Comparison of ENCODE assay signal across 8 cellular contexts in genomic region chr17:60720763-60721531, GRCh38. TPM values are rescaled to one million over a fixed set of nuclear protein-coding genes. Genes with fewer than 3 reads are reported as not detected.
DNase-seq lines count a peak whose midpoint lies in the region; ATAC-seq and TF ChIP-seq lines count a peak whose summit lies in the region.

No MANE protein-coding gene starts in this region.

- intact Hi-C loops in left colon (cut with DNase I, micrococcal nuclease) = no loop called here

- H3K9me3 ChIP-seq in SK-N-MC (ENCODE audit: low read depth, low read length) = no peaks in the 10 kb centered on the region

- H3K27ac ChIP-seq in 22Rv1 = no peak overlapping the region
- H3K27ac ChIP-seq in SK-N-MC = no peak overlapping the region

- POLR2A ChIA-PET in GM10248 (lab: Yijun Ruan, JAX) = no interaction called here

- no peaks in the 10 kb centered on the region for H3K36me3 ChIP-seq in SK-N-MC (ENCODE audit: insufficient read depth, low read length)

- CTCF ChIA-PET in GM10248 (lab: Yijun Ruan, JAX) = interaction anchor here (0.9 to 2.3 kb wide), 26 partner anchors 9 to 1388 kb away, joined by 3 to 28 read pairs (median 6); no protein-coding TSS in a partner anchor

- H3K9ac ChIP-seq in SK-N-MC (ENCODE audit: insufficient read length) = peak overlapping the region; percentile 13

- peak; percentile 88 for TF ChIP-seq CTCF in 22Rv1 (IDR thresholded peaks at IDR 0.05)
- TF ChIP-seq CTCF in GM10248 (IDR thresholded peaks at IDR 0.05; ENCODE audit: control extremely low read depth, extremely low read depth, low read depth, missing control alignments) = peak; percentile 77

- DNase-seq in GM10248 (ENCODE audit: extremely low spot score) (peak; percentile 64), NCI-H1092 (lab: John Stamatoyannopoulos, UW) (peak; percentile 33), SK-N-MC (ENCODE audit: low read depth, low spot score) (peak; percentile 66), cerebellar cortex (ENCODE audit: low spot score) (peak; percentile 62), left colon (peak in 1 of 2 donors; percentile 12)
- DNase-seq in stimulated activated CD8-positive, alpha-beta memory T cell treated with anti-CD3 and anti-CD28 coated beads, Interleukin-15, amount 100 ng/mL, for 1 hour (ENCODE audit: low read depth) = peak; percentile 2

- H3K4me3 ChIP-seq in SK-N-MC = no peak overlapping the region

- peak; percentile 42 for ATAC-seq in left colon
- ATAC-seq in GM21390 (IDR thresholded peaks at IDR 0.05; ENCODE audit: unreplicated experiment) = no peak

RNA-seq across cellular contexts. Expression of gene BCAS3, which starts 43.3 kb away (rescaled TPM):
- 10 to 100 TPM; 19.9 to 20.2 TPM for total RNA-seq in left colon
